In the genomic region with DNA sequence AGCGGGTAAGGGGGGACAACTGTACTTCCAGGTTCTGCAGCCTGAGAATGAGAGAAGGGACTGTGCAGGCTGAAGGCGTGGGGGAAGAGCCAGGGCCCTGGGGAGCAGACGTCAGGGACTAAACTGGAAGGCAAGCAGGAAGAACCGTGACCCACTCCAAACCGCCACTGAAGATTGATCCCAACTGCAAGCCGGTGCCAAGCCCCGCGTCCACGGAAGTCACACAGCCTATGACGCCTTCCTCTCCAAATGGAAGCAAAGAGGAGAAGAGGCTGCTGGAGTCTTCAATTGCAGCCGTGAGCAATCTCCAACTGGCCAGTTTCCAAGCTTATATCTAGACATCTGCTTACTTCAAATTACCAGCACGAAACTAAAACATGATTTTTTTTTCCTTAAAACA, we compare ENCODE assay signal across 7 cellular contexts. TPM values are rescaled to one million over a fixed set of nuclear protein-coding genes. Genes with fewer than 3 reads are reported as not detected.
A peak's percentile ranks its signal among the peaks of the same experiment; 100 is the strongest.
DNase-seq lines count a peak whose midpoint lies in the region; ATAC-seq, FAIRE-seq and TF ChIP-seq lines count a peak whose summit lies in the region.
"Not testable (repeated sequence)": the region's sequence is repeated elsewhere in the genome, so short reads cannot be mapped to it uniquely, and the experiment has no call there.

No MANE protein-coding gene starts in this region.

- H3K9me2 ChIP-seq in HCT116 (ENCODE audit: insufficient read depth), result not testable (repeated sequence)

- H3K4me2 ChIP-seq in HCT116 (ENCODE audit: low read length); HepG2 (ENCODE audit: low read depth, low read length): not testable (repeated sequence)

- H3K36me3 ChIP-seq in HCT116 (ENCODE audit: control insufficient read depth in 1 of 2, insufficient read depth in 2 of 2, low read length in 2 of 2); RWPE2 (ENCODE audit: low read depth); HepG2 (replicated peaks in 1 of 2; ENCODE audit: control insufficient read depth in 1 of 2, insufficient read depth in 2 of 2, low read length in 2 of 2); psoas muscle (ENCODE audit: insufficient read depth in 1 of 2, low read depth in 1 of 2); aorta (ENCODE audit: control insufficient read depth in 1 of 2, insufficient read depth in 2 of 2, low read length in 1 of 2): not testable (repeated sequence)

- BruUV-seq in HCT116 (replicated peaks; lab: Mats Ljungman, UMichigan) (TSS peak; percentile 83), HepG2 (replicated peaks; lab: Mats Ljungman, UMichigan) (TSS peak; percentile 81)

- not testable (repeated sequence) for H4K20me1 ChIP-seq in HCT116 (ENCODE audit: insufficient read depth); HepG2 (ENCODE audit: insufficient read depth, low read length)

- TF ChIP-seq EP300 in HepG2 (IDR thresholded peaks at IDR 0.05; ENCODE audit: low read depth in 2 of 2, low read length in 2 of 2); HepG2 (CRISPR knock-in tag; IDR thresholded peaks at IDR 0.05; ENCODE audit: borderline replicate concordance): not testable (repeated sequence)

- not testable (repeated sequence) for ATAC-seq in HCT116, HepG2
- ATAC-seq in RWPE2 (ENCODE audit: low read depth) (peak; percentile 32; the same call in 1 of the 3 replicates), Right ventricle myocardium inferior (peak; percentile 54), left ventricle myocardium superior (peak; percentile 62), psoas muscle (peak; percentile 48 to 81 (median 67)), aorta (ENCODE audit: low FRiP score) (peak; percentile 65)

- not testable (repeated sequence) for H3K4me1 ChIP-seq in HCT116 (ENCODE audit: control insufficient read depth in 1 of 2, insufficient read depth in 2 of 2, low read length in 2 of 2); RWPE2 (ENCODE audit: insufficient read depth, poor library complexity, severe bottlenecking); HepG2 (ENCODE audit: insufficient read depth, low read length); psoas muscle; aorta (ENCODE audit: control insufficient read depth in 1 of 2, insufficient read depth in 2 of 2, low read length in 2 of 2)

- CTCF ChIA-PET in HCT116 (lab: Charles Lee); HepG2 (lab: Yijun Ruan, JAX; ENCODE audit: low intra/inter-chr PET ratio, low total read pairs): not testable (repeated sequence)

- not testable (repeated sequence) for TF ChIP-seq CTCF in HCT116 (IDR thresholded peaks at IDR 0.05 in 2 of 3, conservative IDR thresholded peaks at IDR 0.05 in 1 of 3; ENCODE audit: borderline replicate concordance in 1 of 3, insufficient read depth in 1 of 3, low read depth in 2 of 3, low read length in 2 of 3); RWPE2 (IDR thresholded peaks at IDR 0.05; ENCODE audit: poor library complexity, severe bottlenecking); HepG2 (CRISPR knock-in tag; IDR thresholded peaks at IDR 0.05); psoas muscle (IDR thresholded peaks at IDR 0.05)

- not testable (repeated sequence) for DNase-seq in HCT116 (ENCODE audit: low read depth, low spot score); RWPE2 (ENCODE audit: low spot score); Right ventricle myocardium inferior (ENCODE audit: missing footprints); left ventricle myocardium superior; HepG2 (ENCODE audit: low spot score); psoas muscle; aorta

- not testable (repeated sequence) for TF ChIP-seq POLR2A in HCT116 (IDR thresholded peaks at IDR 0.05; ENCODE audit: borderline replicate concordance, extremely low read depth, insufficient read depth, insufficient read length); HepG2 (IDR thresholded peaks at IDR 0.05; ENCODE audit: insufficient read depth in 1 of 2, low read depth in 2 of 2, low read length in 2 of 2)

- RAD21 ChIA-PET in HCT116 (lab: Charles Lee; ENCODE audit: low non-redundant PET in 1 of 2, low total read pairs in 2 of 2, uncharacterized antibody in 2 of 2, unreplicated experiment in 2 of 2), result not testable (repeated sequence)

- intact Hi-C loops in HCT116 (cut with micrococcal nuclease); Right ventricle myocardium inferior (cut with DNase I); left ventricle myocardium superior (cut with micrococcal nuclease); HepG2 (cut with micrococcal nuclease; ENCODE audit: unreplicated experiment); psoas muscle (cut with DNase I); aorta (cut with DNase I): not testable (repeated sequence)

- not testable (repeated sequence) for TF ChIP-seq RAD21 in HCT116 (IDR thresholded peaks at IDR 0.05; ENCODE audit: low read depth); HepG2 (CRISPR knock-in tag; IDR thresholded peaks at IDR 0.05)

- H3K27me3 ChIP-seq in HCT116 (ENCODE audit: insufficient read depth, low read length); RWPE2 (ENCODE audit: insufficient read depth, poor library complexity, severe bottlenecking); HepG2 (ENCODE audit: control insufficient read depth in 1 of 2, insufficient read depth in 2 of 2, low read length in 2 of 2); psoas muscle (ENCODE audit: insufficient read depth in 3 of 3, low read length in 2 of 3); aorta (ENCODE audit: control insufficient read depth in 1 of 2, insufficient read depth in 2 of 2, low read length in 1 of 2): not testable (repeated sequence)

- not testable (repeated sequence) for H3K9ac ChIP-seq in HCT116 (ENCODE audit: low read length); HepG2 (ENCODE audit: insufficient read depth, low read depth, low read length)

- not testable (repeated sequence) for FAIRE-seq in HepG2 (lab: Jason Lieb, UNC)

- no CpG with 5 or more reads among the region's 12 CpGs for WGBS in HepG2 (ENCODE audit: low lambda C conversion rate)
- no CpG with 5 or more reads among the region's 12 CpGs for WGBS in psoas muscle, 3 donors
- no CpG with 5 or more reads among the region's 12 CpGs for WGBS in aorta, 2 donors

- not testable (repeated sequence) for H3K4me3 ChIP-seq in HCT116 (replicated peaks in 1 of 2; ENCODE audit: low read depth in 1 of 2, low read length in 2 of 2); RWPE2 (ENCODE audit: severe bottlenecking); HepG2 (replicated peaks in 1 of 3; ENCODE audit: insufficient read depth in 1 of 3, low read depth in 2 of 3, low read length in 3 of 3); psoas muscle; aorta (ENCODE audit: low read length in 2 of 2)

- not testable (repeated sequence) for H3K79me2 ChIP-seq in HCT116 (ENCODE audit: insufficient read depth, low read length); HepG2 (ENCODE audit: insufficient read depth, low read length)

- POLR2A ChIA-PET in HCT116 (lab: Charles Lee); HepG2 (lab: Yijun Ruan, JAX): not testable (repeated sequence)

- not testable (repeated sequence) for H3K9me3 ChIP-seq in HCT116 (ENCODE audit: control insufficient read depth in 1 of 2, insufficient read depth in 1 of 2, low read depth in 1 of 2, low read length in 2 of 2); RWPE2 (ENCODE audit: severe bottlenecking); HepG2 (ENCODE audit: low read length); psoas muscle; aorta (ENCODE audit: control insufficient read depth, low read length)

- not testable (repeated sequence) for H3K27ac ChIP-seq in HCT116 (ENCODE audit: low read depth, low read length); RWPE2 (ENCODE audit: poor library complexity, severe bottlenecking); HepG2 (ENCODE audit: extremely low read length, insufficient read depth, low read length); psoas muscle; aorta (ENCODE audit: low read depth in 1 of 2, low read length in 2 of 2)

- H2AFZ ChIP-seq in HCT116 (ENCODE audit: low read depth, low read length, poor library complexity, severe bottlenecking); HepG2 (ENCODE audit: low read length): not testable (repeated sequence)

- in situ Hi-C loops in HepG2 (cut with HindIII; ENCODE audit: extremely low pct_ligation_motif_present, low pct_unique_long_range_greater_than_20kb), result not testable (repeated sequence)

RNA-seq across cellular contexts. Expression of gene GTF2IRD2, which starts 1.6 kb away (rescaled TPM):
- total RNA-seq in HCT116 (2021; ENCODE audit: unreplicated experiment) (9.2 TPM), Right ventricle myocardium inferior (13.7 TPM), left ventricle myocardium superior (21.3 TPM), HepG2 (2016; rRNA removed; fragmentation: Illumina TruSeq; extraction: Trizol) (4.4 and 6.5 TPM in 2 replicates), psoas muscle (10 to 100 TPM; 13.6 to 25.2 (median 18.5) TPM), aorta (10 to 100 TPM; 25.6 to 40.6 TPM)
- 7.5 and 8.4 TPM in 2 replicates for polyA plus RNA-seq in HCT116 (2012)
- 15.2 and 16.5 TPM in 2 replicates for total RNA-seq in HepG2 (2016; cell fraction: cytosol; rRNA removed; fragmentation: Illumina TruSeq; extraction: Trizol; ENCODE audit: low read depth)
- 5.2 and 5.5 TPM in 2 replicates for total RNA-seq in HepG2 (2016; cell fraction: insoluble cytoplasmic fraction; rRNA removed; fragmentation: Illumina TruSeq; extraction: Trizol)
- 10.4 and 16.6 TPM in 2 replicates for total RNA-seq in HepG2 (2016; cell fraction: membrane; rRNA removed; fragmentation: Illumina TruSeq; extraction: Trizol)
- total RNA-seq in HepG2 (2016; cell fraction: nucleus; rRNA removed; fragmentation: Illumina TruSeq; extraction: Trizol), result 5.0 and 5.3 TPM in 2 replicates
- polyA plus RNA-seq in HepG2 (2011; rRNA removed) (9.4 and 11.2 TPM in 2 replicates), psoas muscle (10 to 100 TPM in 2 of 3 donors, 1 to 10 TPM in 1; 8.7 to 20.7 (median 14.8) TPM), aorta (10 to 100 TPM in 1 of 2 donors, 1 to 10 TPM in 1; 1.8 to 25.4 TPM)
- polyA plus RNA-seq in HepG2 (2011; cell fraction: cytosol; rRNA removed), result 2.1 and 3.0 TPM in 2 replicates
- 6.6 and 7.1 TPM in 2 replicates for polyA plus RNA-seq in HepG2 (2011; cell fraction: nucleus; rRNA removed)
- 6.2 and 11.7 TPM in 2 replicates for polyA plus RNA-seq in HepG2 (2012)
- 16.1 and 25.1 TPM in 2 replicates for polyA plus RNA-seq in HepG2 (2016; cell fraction: cytosol; fragmentation: Illumina TruSeq; extraction: Trizol; ENCODE audit: low read depth)
- polyA plus RNA-seq in HepG2 (2016; cell fraction: insoluble cytoplasmic fraction; fragmentation: Illumina TruSeq; extraction: Trizol; ENCODE audit: low read depth), result 4.1 and 7.9 TPM in 2 replicates
- polyA plus RNA-seq in HepG2 (2016; cell fraction: membrane; fragmentation: Illumina TruSeq; extraction: Trizol; ENCODE audit: low read depth), result 7.9 and 17.4 TPM in 2 replicates
- polyA plus RNA-seq in HepG2 (2016; cell fraction: nucleus; fragmentation: Illumina TruSeq; extraction: Trizol; ENCODE audit: insufficient read depth, low read depth), result 6.9 and 12.7 TPM in 2 replicates
- 3.3 and 6.2 TPM in 2 replicates for polyA minus RNA-seq in HepG2 (2011; rRNA and poly(A)+ RNA removed; ENCODE audit: low replicate concordance)
- 0.69 and 0.70 TPM in 2 replicates for polyA minus RNA-seq in HepG2 (2011; cell fraction: cytosol; rRNA and poly(A)+ RNA removed)
- polyA minus RNA-seq in HepG2 (2011; cell fraction: nucleus; rRNA and poly(A)+ RNA removed), result 6.3 and 11.8 TPM in 2 replicates
